ENCODE assay signal across 22 cellular contexts in the genomic region with DNA sequence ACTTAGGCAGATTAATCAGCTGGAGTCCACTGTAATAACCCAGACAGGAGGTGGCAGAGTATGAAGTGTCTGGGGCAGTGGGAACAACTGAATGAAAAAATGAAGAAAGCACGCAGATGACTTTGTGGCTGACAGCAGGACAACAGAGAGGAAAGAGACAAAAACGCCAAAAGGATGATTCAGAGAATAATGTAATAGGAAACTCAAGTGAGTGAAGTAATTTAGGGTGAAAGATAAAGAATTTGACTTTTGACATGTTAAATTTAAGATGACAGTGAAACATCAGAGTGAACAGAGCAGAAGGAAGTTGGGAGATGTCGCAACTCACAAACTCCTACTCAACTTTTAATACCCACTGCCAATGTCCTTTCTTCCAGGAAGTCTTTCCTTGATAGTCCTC.
A peak's percentile ranks its signal among the peaks of the same experiment; 100 is the strongest.
DNase-seq lines count a peak whose midpoint lies in the region; ATAC-seq and TF ChIP-seq lines count a peak whose summit lies in the region.
"Had no signal": no experiment of that assay in that cellular context is flagged by ENCODE, and none has a peak within 500 bp of the region (broad histone marks: within the 10 kb centered on the region; RNA-seq: fewer than 3 reads in every experiment).

No MANE protein-coding gene starts in this region.

- peak overlapping the region; percentile 42 for H3K27ac Mint-ChIP-seq in chondrocyte (ENCODE audit: unreplicated experiment)
- H3K27ac Mint-ChIP-seq: activated CD4-positive, alpha-beta memory T cell treated with anti-CD3 and anti-CD28 coated beads for 36 hours; activated naive CD8-positive, alpha-beta T cell treated with anti-CD3 and anti-CD28 coated beads, Interleukin-2, amount 50 U/mL, for 24 hours; activated T-helper 1 cell treated with anti-CD3 and anti-CD28 coated beads, Interleukin-12 subunit alpha, Interleukin-12 subunit beta, Interleukin-2, Interleukin-4 antibody, amounts not matched to agents 30 ng/mL and 10 ng/mL and 1 ng/mL, durations not matched to agents 14 hours and 24 hours and 36 hours; CD8-positive, alpha-beta T cell; stimulated activated memory B cell treated with anti-CD40 and anti-IgM and Interleukin-4, amounts not matched to agents 10 μg/mL and 1 μg/mL and 100 μg/mL, for 72 hours had no signal

- TF ChIP-seq POLR2A in lower leg skin (IDR thresholded peaks at IDR 0.05): no peak

- H3K4me1 Mint-ChIP-seq in chondrocyte (ENCODE audit: low read depth): peaks cover 17% of the 10 kb centered on the region
- H3K4me1 Mint-ChIP-seq: activated naive CD8-positive, alpha-beta T cell treated with anti-CD3 and anti-CD28 coated beads, Interleukin-2, amount 50 U/mL, for 24 hours; stimulated activated memory B cell treated with anti-CD40 and anti-IgM and Interleukin-4, amounts not matched to agents 10 μg/mL and 1 μg/mL and 100 μg/mL, for 72 hours had no signal

- intact Hi-C loops in lower leg skin (cut with DNase I; ENCODE audit: low total_unique reads): loop anchor here (10.0 kb wide), 1 partner anchor 204 kb away; no protein-coding TSS in a partner anchor

- WGBS in lower leg skin, 2 donors: 60 to 63% methylated on average over 3 of the region's 3 CpGs

- peak; percentile 7 for DNase-seq in SIG-M5 treated with dmso at 0.1 percent for 504 hours (lab: John Stamatoyannopoulos, UW; ENCODE audit: unreplicated experiment)
- no peak for DNase-seq in SIG-M5 (lab: John Stamatoyannopoulos, UW)
- peak; percentile 48 for DNase-seq in MV-4-11 (lab: John Stamatoyannopoulos, UW)
- no peak for DNase-seq in chondrocyte (ENCODE audit: low spot score)
- DNase-seq in skeletal muscle cell (ENCODE audit: low read depth): peak; percentile 18
- no peak for DNase-seq in putamen (ENCODE audit: low spot score)
- DNase-seq in lower leg skin (ENCODE audit: low spot score in 2 of 2): no peak
- DNase-seq: activated CD4-positive, alpha-beta memory T cell treated with anti-CD3 and anti-CD28 coated beads for 36 hours; activated naive CD8-positive, alpha-beta T cell treated with anti-CD3 and anti-CD28 coated beads, Interleukin-2, amount 50 U/mL, for 24 hours; CD8-positive, alpha-beta T cell; colonic mucosa; H7; head of caudate nucleus; KG1; NCI-H1694 treated with DMSO at 0.1 percent for 48 hours; NCI-H345; nucleus accumbens; trophoblast cell had no signal

- no peak for ATAC-seq in HG02798 (IDR thresholded peaks at IDR 0.05; ENCODE audit: poor library complexity, unreplicated experiment)
- ATAC-seq: activated naive CD8-positive, alpha-beta T cell treated with anti-CD3 and anti-CD28 coated beads, Interleukin-2, amount 50 U/mL, for 24 hours; CD8-positive, alpha-beta T cell; stimulated activated memory B cell treated with anti-CD40 and anti-IgM and Interleukin-4, amounts not matched to agents 10 μg/mL and 1 μg/mL and 100 μg/mL, for 72 hours had no signal

- H3K4me3 ChIP-seq in skeletal muscle cell (ENCODE audit: low read depth, low read length) (no peak overlapping the region), lower leg skin (ENCODE audit: low read depth, poor library complexity, severe bottlenecking) (no peak overlapping the region)
- H3K4me3 ChIP-seq: colonic mucosa, skin epidermis had no signal

- no peak overlapping the region for H3K4me3 Mint-ChIP-seq in chondrocyte (ENCODE audit: unreplicated experiment)
- H3K4me3 Mint-ChIP-seq: activated CD4-positive, alpha-beta memory T cell treated with anti-CD3 and anti-CD28 coated beads for 36 hours; activated naive CD8-positive, alpha-beta T cell treated with anti-CD3 and anti-CD28 coated beads, Interleukin-2, amount 50 U/mL, for 24 hours; activated T-helper 1 cell treated with anti-CD3 and anti-CD28 coated beads, Interleukin-12 subunit alpha, Interleukin-12 subunit beta, Interleukin-2, Interleukin-4 antibody, amounts not matched to agents 30 ng/mL and 10 ng/mL and 1 ng/mL, durations not matched to agents 14 hours and 24 hours and 36 hours; CD8-positive, alpha-beta T cell; stimulated activated memory B cell treated with anti-CD40 and anti-IgM and Interleukin-4, amounts not matched to agents 10 μg/mL and 1 μg/mL and 100 μg/mL, for 72 hours had no signal

- no peaks in the 10 kb centered on the region for H3K27me3 Mint-ChIP-seq in chondrocyte (ENCODE audit: low read depth)

- H3K36me3 Mint-ChIP-seq in chondrocyte (ENCODE audit: low read depth): peaks cover 2% of the 10 kb centered on the region
- H3K36me3 Mint-ChIP-seq: activated CD4-positive, alpha-beta memory T cell treated with anti-CD3 and anti-CD28 coated beads for 36 hours; CD8-positive, alpha-beta T cell; stimulated activated memory B cell treated with anti-CD40 and anti-IgM and Interleukin-4, amounts not matched to agents 10 μg/mL and 1 μg/mL and 100 μg/mL, for 72 hours had no signal

- TF ChIP-seq CTCF in chondrocyte (IDR thresholded peaks at IDR 0.05) (peak; percentile 66), lower leg skin (IDR thresholded peaks at IDR 0.05) (no peak)

- no peaks in the 10 kb centered on the region for H3K9me3 Mint-ChIP-seq in chondrocyte (ENCODE audit: low read depth)
- H3K9me3 Mint-ChIP-seq: activated CD4-positive, alpha-beta memory T cell treated with anti-CD3 and anti-CD28 coated beads for 36 hours; activated naive CD8-positive, alpha-beta T cell treated with anti-CD3 and anti-CD28 coated beads, Interleukin-2, amount 50 U/mL, for 24 hours; activated T-helper 1 cell treated with anti-CD3 and anti-CD28 coated beads, Interleukin-12 subunit alpha, Interleukin-12 subunit beta, Interleukin-2, Interleukin-4 antibody, amounts not matched to agents 30 ng/mL and 10 ng/mL and 1 ng/mL, durations not matched to agents 14 hours and 24 hours and 36 hours; CD8-positive, alpha-beta T cell; stimulated activated memory B cell treated with anti-CD40 and anti-IgM and Interleukin-4, amounts not matched to agents 10 μg/mL and 1 μg/mL and 100 μg/mL, for 72 hours had no signal

Comparison
In these comparisons a context has a peak if more than half of its experiments do, and no peak if none do; other contexts are left out.
1. DNase-seq: peak in SIG-M5 treated with dmso at 0.1 percent for 504 hours (single experiment), MV-4-11 (single experiment) and skeletal muscle cell (single experiment); none in SIG-M5 (single experiment), chondrocyte (single experiment), putamen (single experiment) and lower leg skin (0 of 2).